In the genomic region with DNA sequence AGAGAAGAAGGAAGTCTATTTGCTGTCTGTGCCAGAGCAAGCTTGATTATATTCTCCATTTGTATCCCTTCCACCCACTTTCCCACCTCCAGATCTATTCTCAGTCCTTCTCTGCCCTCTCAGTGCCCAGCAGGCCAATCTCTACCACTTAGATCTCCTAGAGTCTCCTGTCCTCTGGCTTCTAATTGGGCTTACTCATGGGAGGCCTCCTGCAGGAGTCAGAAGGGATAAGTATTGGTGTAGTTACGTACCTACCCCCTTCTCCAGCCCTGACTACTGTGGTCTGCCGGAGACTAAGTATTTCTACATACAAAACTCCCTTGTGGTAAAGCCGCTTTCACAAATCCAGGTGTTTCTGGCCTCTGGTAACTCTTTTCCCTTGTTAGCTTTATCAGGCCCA, we compare ENCODE assay signal across 8 cellular contexts.
"Had no signal": no experiment of that assay in that cellular context is flagged by ENCODE, and none has a peak within 500 bp of the region (broad histone marks: within the 10 kb centered on the region; RNA-seq: fewer than 3 reads in every experiment).

No MANE protein-coding gene starts in this region.

- H3K9ac ChIP-seq: GM23248 had no signal

- H3K27me3 Mint-ChIP-seq: IgD-negative memory B cell had no signal

- H3K4me1 Mint-ChIP-seq: IgD-negative memory B cell had no signal

- H3K9me3 ChIP-seq: HAP-1 had no signal

- H3K36me3 Mint-ChIP-seq: IgD-negative memory B cell had no signal

- H3K4me1 ChIP-seq: HAP-1 had no signal

- DNase-seq: GM23248, GOT3, H7, HFFc6, KG1 had no signal

- H3K36me3 ChIP-seq: HAP-1 had no signal

- H3K27ac Mint-ChIP-seq: HFFc6, IgD-negative memory B cell had no signal

- H3K4me3 ChIP-seq: GM23248, HAP-1 had no signal

- H3K4me3 Mint-ChIP-seq: HFFc6, IgD-negative memory B cell had no signal

- H3K27ac ChIP-seq: GM23248, HL-60 had no signal
